In genomic region chr9:113622600-113623400, GRCh38 we compare ENCODE assay signal across 8 cellular contexts.
DNase-seq lines count a peak whose midpoint lies in the region; ATAC-seq and TF ChIP-seq lines count a peak whose summit lies in the region.

No MANE protein-coding gene starts in this region.

- in situ Hi-C loops in brain microvascular endothelial cell (cut with HindIII; ENCODE audit: low pct_ligation_motif_present, low sequenced_read_pairs), result no loop called here

- peak overlapping the region; percentile 7 for H3K27ac ChIP-seq in H9 (ENCODE audit: insufficient read length, low read depth, low read length)
- H3K27ac ChIP-seq in brain microvascular endothelial cell, result peak overlapping the region; percentile 98

- peak overlapping the region; percentile 66 for H2AK5ac ChIP-seq in H9 (ENCODE audit: insufficient read length, low read length)

- H3K36me3 Mint-ChIP-seq in H9 (ENCODE audit: insufficient read depth in 1 of 3, low read depth in 3 of 3), result no peaks in the 10 kb centered on the region

- no peak overlapping the region; the same call in 1 of the 2 replicates for H3K4ac ChIP-seq in H9 (ENCODE audit: low read depth, low read length)

- peak overlapping the region; percentile 82 for H3K18ac ChIP-seq in H9 (ENCODE audit: insufficient read length, low read depth, low read length)

- no peak overlapping the region for H4K5ac ChIP-seq in H9 (ENCODE audit: insufficient read length, low read depth, low read length)

- no peak for ATAC-seq in HG03571 (IDR thresholded peaks at IDR 0.05; ENCODE audit: unreplicated experiment)

- H2BK120ac ChIP-seq in H9 (ENCODE audit: low read depth, low read length, poor library complexity, severe bottlenecking), result no peak overlapping the region

- peaks cover 3% of the 10 kb centered on the region for H4K20me1 ChIP-seq in H9 (ENCODE audit: control insufficient read depth, insufficient read depth, insufficient read length)

- peak overlapping the region; percentile 71 for H2BK12ac ChIP-seq in H9 (ENCODE audit: insufficient read length, low read depth, low read length)

- peak overlapping the region; percentile 9 to 52 for H3K4me3 Mint-ChIP-seq in H9

- H3K27me3 ChIP-seq in H9 (ENCODE audit: insufficient read depth, low read length) (no peaks in the 10 kb centered on the region), brain microvascular endothelial cell (replicated peaks) (no peaks in the 10 kb centered on the region)

- H3K4me3 ChIP-seq in brain microvascular endothelial cell (ENCODE audit: low read depth, low read length), result no peak overlapping the region

- peaks cover 5% of the 10 kb centered on the region; the same call in 1 of the 2 replicates for H3K27me3 Mint-ChIP-seq in H9 (ENCODE audit: low read depth)

- no peaks in the 10 kb centered on the region for H3K23me2 ChIP-seq in H9 (ENCODE audit: insufficient read length, low read depth, low read length, poor library complexity, severe bottlenecking)

- peaks cover 51 to 63% of the 10 kb centered on the region in 2 experiments for H3K4me1 Mint-ChIP-seq in H9

- no peak overlapping the region for H4K8ac ChIP-seq in H9 (replicated peaks; ENCODE audit: insufficient read length, low read depth, low read length)

- H3K4me1 ChIP-seq in H9 (ENCODE audit: insufficient read depth, low read length), result peaks cover 20% of the 10 kb centered on the region; the same call in 1 of the 2 replicates

- peak overlapping the region; percentile 98 to 99 (median 99) for H3K27ac Mint-ChIP-seq in H9

- peak overlapping the region; percentile 1 for H3K4me2 ChIP-seq in H9 (ENCODE audit: insufficient read depth, insufficient read length, low read length)

- peak overlapping the region; percentile 6; the same call in 1 of the 2 replicates for H3K14ac ChIP-seq in H9 (ENCODE audit: insufficient read depth, low read length)

- H3K23ac ChIP-seq in H9 (ENCODE audit: insufficient read length, low read depth, low read length), result no peak overlapping the region

- H3K79me1 ChIP-seq in H9 (ENCODE audit: insufficient read depth, low read depth, low read length, poor library complexity, severe bottlenecking), result no peaks in the 10 kb centered on the region

- no peaks in the 10 kb centered on the region for H3K9me3 ChIP-seq in H9 (ENCODE audit: control insufficient read depth, low read depth, low read length)

- no peak overlapping the region for H2BK5ac ChIP-seq in H9 (ENCODE audit: insufficient read length, low read length)

- no peak overlapping the region for H2BK20ac ChIP-seq in H9 (ENCODE audit: low read depth, low read length, poor library complexity, severe bottlenecking)

- H4K91ac ChIP-seq in H9 (ENCODE audit: insufficient read length, low read depth, low read length), result peak overlapping the region; percentile 77

- no peaks in the 10 kb centered on the region for H3K36me3 ChIP-seq in brain microvascular endothelial cell (replicated peaks)

- no CpG with 5 or more reads among the region's 8 CpGs for WGBS in H9 (ENCODE audit: extremely low coverage, insufficient read length, low lambda C conversion rate)

- H3K9ac ChIP-seq in H9 (ENCODE audit: extremely low read depth, insufficient read length, low read length), result no peak overlapping the region

- no peak overlapping the region for H3T11ph ChIP-seq in H9 (ENCODE audit: low read length)

- no peaks in the 10 kb centered on the region for H3K9me3 Mint-ChIP-seq in H9

- TF ChIP-seq CTCF in H9 (conservative IDR thresholded peaks at IDR 0.05), result no peak
- no peak for TF ChIP-seq CTCF in brain microvascular endothelial cell (IDR thresholded peaks at IDR 0.05; ENCODE audit: low read depth, low read length, missing control alignments)

- no peak overlapping the region for H3K56ac ChIP-seq in H9 (ENCODE audit: insufficient read length, low read depth, low read length)

- no peak overlapping the region for H2BK15ac ChIP-seq in H9 (ENCODE audit: low read depth, low read length)

- no peak overlapping the region for H2AFZ ChIP-seq in H9 (ENCODE audit: low read length)

- DNase-seq in activated T-cell treated with anti-CD3 and anti-CD28 coated beads for 48 hours (ENCODE audit: low read depth), result peak; percentile 78
- DNase-seq in activated T-cell treated with anti-CD3 and anti-CD28 coated beads, Interleukin-2, amount 50 U/mL, for 1 hour, result no peak
- peak; percentile 95 for DNase-seq in H9
- peak; percentile 85 for DNase-seq in NCI-H146 (lab: John Stamatoyannopoulos, UW)
- peak; percentile 93 for DNase-seq in brain microvascular endothelial cell
- peak; percentile 78 for DNase-seq in non-pigmented ciliary epithelial cell (ENCODE audit: low read depth)
- DNase-seq in retina, result no peak

- H3K79me2 ChIP-seq in H9 (ENCODE audit: insufficient read depth, low read length), result no peaks in the 10 kb centered on the region

Comparison
In these comparisons a context has a peak if more than half of its experiments do, and no peak if none do; other contexts are left out.
1. DNase-seq: peak in activated T-cell treated with anti-CD3 and anti-CD28 coated beads for 48 hours (single experiment), H9 (single experiment), NCI-H146 (single experiment), brain microvascular endothelial cell (single experiment) and non-pigmented ciliary epithelial cell (single experiment); none in activated T-cell treated with anti-CD3 and anti-CD28 coated beads, Interleukin-2, amount 50 U/mL, for 1 hour (single experiment) and retina (single experiment).